In genomic region chr2:53987336-53987921, GRCh38 we compare ENCODE assay signal across 9 cellular contexts. TPM values are rescaled to one million over a fixed set of nuclear protein-coding genes. Genes with fewer than 3 reads are reported as not detected.
A peak's percentile ranks its signal among the peaks of the same experiment; 100 is the strongest.
DNase-seq lines count a peak whose midpoint lies in the region; ATAC-seq, FAIRE-seq and TF ChIP-seq lines count a peak whose summit lies in the region.
"Had no signal": no experiment of that assay in that cellular context is flagged by ENCODE, and none has a peak within 500 bp of the region (broad histone marks: within the 10 kb centered on the region; RNA-seq: fewer than 3 reads in every experiment).

No MANE protein-coding gene starts in this region.

- POLR2A ChIA-PET in activated CD4-positive, alpha-beta T cell treated with anti-CD3 and anti-CD28 coated beads for 36 hours (lab: Charles Lee): no interaction called here

- H3K9me3 Mint-ChIP-seq in activated CD4-positive, alpha-beta T cell treated with anti-CD3 and anti-CD28 coated beads for 36 hours (ENCODE audit: low read depth): no peaks in the 10 kb centered on the region

- intact Hi-C loops in activated CD4-positive, alpha-beta T cell treated with anti-CD3 and anti-CD28 coated beads for 36 hours (cut with DNase I, micrococcal nuclease): no loop called here
- intact Hi-C loops in pancreas (cut with DNase I): no loop called here

- H3K36me3 Mint-ChIP-seq in activated CD4-positive, alpha-beta T cell treated with anti-CD3 and anti-CD28 coated beads for 36 hours (ENCODE audit: low read depth): no peaks in the 10 kb centered on the region

- no peak for FAIRE-seq in pancreas (lab: Jason Lieb, UNC)

- no peak for TF ChIP-seq CTCF in pancreas (IDR thresholded peaks at IDR 0.05)

- CTCF ChIA-PET in activated CD4-positive, alpha-beta T cell treated with anti-CD3 and anti-CD28 coated beads for 36 hours (lab: Charles Lee): no interaction called here

- DNase-seq in activated CD4-positive, alpha-beta T cell treated with anti-CD3 and anti-CD28 coated beads for 36 hours: no peak
- no peak for DNase-seq in activated CD4-positive, alpha-beta T cell treated with anti-CD3 and anti-CD28 coated beads for 1 hour
- DNase-seq in NCI-H1105 treated with DMSO at 0.1 percent for 48 hours (lab: John Stamatoyannopoulos, UW) (peak; percentile 94), brain pericyte (ENCODE audit: low read depth, low spot score) (peak; percentile 10), pancreas (no peak), middle frontal gyrus (ENCODE audit: extremely low spot score, low spot score) (no peak), H7 (no peak)

- 2 to 4% methylated on average over 1 of the region's 1 CpG for WGBS in pancreas, 2 donors

- no peaks in the 10 kb centered on the region for H3K9me3 ChIP-seq in pancreas

- H3K4me3 Mint-ChIP-seq in activated CD4-positive, alpha-beta T cell treated with anti-CD3 and anti-CD28 coated beads for 36 hours: no peak overlapping the region

- H3K27ac Mint-ChIP-seq in activated CD4-positive, alpha-beta T cell treated with anti-CD3 and anti-CD28 coated beads for 36 hours: no peak overlapping the region

- H3K27ac ChIP-seq in pancreas: peak overlapping the region; percentile 0 to 69 (median 30)

- H3K4me3 ChIP-seq in pancreas (no peak overlapping the region), H7 (ENCODE audit: insufficient read depth, low read depth, low read length) (no peak overlapping the region)

- peaks cover 18% of the 10 kb centered on the region for H3K4me1 Mint-ChIP-seq in activated CD4-positive, alpha-beta T cell treated with anti-CD3 and anti-CD28 coated beads for 36 hours

- H3K27me3 ChIP-seq in pancreas (no peaks in the 10 kb centered on the region), H7 (ENCODE audit: control insufficient read depth, insufficient read depth, low read length) (no peaks in the 10 kb centered on the region)

- peaks cover 4 to 25% (median 15%) of the 10 kb centered on the region in 3 donors for H3K4me1 ChIP-seq in pancreas

- ATAC-seq in activated CD4-positive, alpha-beta T cell treated with anti-CD3 and anti-CD28 coated beads for 36 hours: peak; percentile 55
- ATAC-seq in pancreas (peak; percentile 83 to 87 (median 86)), GM19035 (IDR thresholded peaks at IDR 0.05; ENCODE audit: unreplicated experiment) (no peak)
- ATAC-seq: Panc1 had no signal

- no peaks in the 10 kb centered on the region for H3K27me3 Mint-ChIP-seq in activated CD4-positive, alpha-beta T cell treated with anti-CD3 and anti-CD28 coated beads for 36 hours

- no peaks in the 10 kb centered on the region for H3K36me3 ChIP-seq in pancreas
- H3K36me3 ChIP-seq in H7 (replicated peaks; ENCODE audit: control insufficient read depth, insufficient read depth, low read length): no peaks in the 10 kb centered on the region

RNA-seq across cellular contexts. Expression of gene PSME4, which starts 16.6 kb away (rescaled TPM):
- 10 to 100 TPM; 37.8 to 44.3 TPM for total RNA-seq in activated CD4-positive, alpha-beta T cell treated with anti-CD3 and anti-CD28 coated beads for 36 hours
- 10 to 100 TPM; 13.8 to 27.7 (median 17.8) TPM for total RNA-seq in pancreas
- polyA plus RNA-seq in pancreas: 10 to 100 TPM; 17.3 to 26.2 TPM
- total RNA-seq in H7 (2014; rRNA removed; shearing (Covaris generic)): 57.9 and 71.4 TPM in 2 replicates

Comparison
In these comparisons a context has a peak if more than half of its experiments do, and no peak if none do; other contexts are left out.
1. DNase-seq: peak in NCI-H1105 treated with DMSO at 0.1 percent for 48 hours (single experiment) and brain pericyte (single experiment); none in activated CD4-positive, alpha-beta T cell treated with anti-CD3 and anti-CD28 coated beads for 36 hours (single experiment), activated CD4-positive, alpha-beta T cell treated with anti-CD3 and anti-CD28 coated beads for 1 hour (single experiment), pancreas (0 of 6), middle frontal gyrus (single experiment) and H7 (single experiment).